ENCODE assay signal across 27 cellular contexts in genomic region chr11:91497847-91498246, GRCh38.
A peak's percentile ranks its signal among the peaks of the same experiment; 100 is the strongest.
DNase-seq lines count a peak whose midpoint lies in the region; ATAC-seq, FAIRE-seq and TF ChIP-seq lines count a peak whose summit lies in the region.
"Had no signal": no experiment of that assay in that cellular context is flagged by ENCODE, and none has a peak within 500 bp of the region (broad histone marks: within the 10 kb centered on the region; RNA-seq: fewer than 3 reads in every experiment).

No MANE protein-coding gene starts in this region.

- H2BK5ac ChIP-seq in IMR-90 (ENCODE audit: low read depth, low read length, poor library complexity, severe bottlenecking): no peak overlapping the region

- no peak overlapping the region for H2AK5ac ChIP-seq in IMR-90 (ENCODE audit: low read depth, low read length)

- no peaks in the 10 kb centered on the region for H3K79me2 ChIP-seq in neural progenitor cell (ENCODE audit: low read depth)

- dilution Hi-C loops in IMR-90 (cut with HindIII; ENCODE audit: low sequenced_read_pairs, unreplicated experiment): no loop called here

- H3K27me3 Mint-ChIP-seq in neural progenitor cell (ENCODE audit: insufficient read depth, low read depth): peaks cover 4% of the 10 kb centered on the region
- H3K27me3 Mint-ChIP-seq: CD4-positive, alpha-beta memory T cell; CD4-positive, CD25-positive, alpha-beta regulatory T cell; CD8-positive, alpha-beta memory T cell had no signal

- H3K27ac Mint-ChIP-seq in neural progenitor cell: no peak overlapping the region
- H3K27ac Mint-ChIP-seq: CD14-positive monocyte; CD4-positive, alpha-beta memory T cell; CD4-positive, CD25-positive, alpha-beta regulatory T cell; CD8-positive, alpha-beta memory T cell had no signal

- no peak overlapping the region for H2BK120ac ChIP-seq in IMR-90 (ENCODE audit: low read depth, low read length)

- no peak overlapping the region for H2BK20ac ChIP-seq in IMR-90 (ENCODE audit: low read depth, low read length)

- no peak overlapping the region for H3K23ac ChIP-seq in IMR-90 (ENCODE audit: low read depth, low read length)

- H4K5ac ChIP-seq in IMR-90 (ENCODE audit: low read depth, low read length): no peak overlapping the region

- 60% methylated on average over 1 of the region's 1 CpG for WGBS in A549 (ENCODE audit: missing lambda C conversion rate)
- no CpG with 5 or more reads among the region's 1 CpG for WGBS in IMR-90 (ENCODE audit: extremely low coverage in 2 of 2, insufficient read length in 1 of 2), 2 experiments

- TF ChIP-seq EP300 in A549 (IDR thresholded peaks at IDR 0.05): no peak

- H4K8ac ChIP-seq in IMR-90 (ENCODE audit: low read depth in 2 of 2, low read length in 2 of 2): no peak overlapping the region

- H2AFZ ChIP-seq in IMR-90 (replicated peaks; ENCODE audit: low read length, poor library complexity) (no peak overlapping the region), neural progenitor cell (replicated peaks) (peak overlapping the region; percentile 75)

- DNase-seq in A549 (ENCODE audit: low read depth in 1 of 2, low spot score in 1 of 2) (no peak), IMR-90 (no peak), neural progenitor cell (ENCODE audit: low spot score) (no peak), ascending aorta (ENCODE audit: low spot score in 2 of 2) (no peak), A172 (ENCODE audit: low spot score) (no peak), cerebellum (ENCODE audit: low spot score) (no peak)
- DNase-seq: 8988T; ACHN; BE2C; C1 segment of cervical spinal cord; CD4-positive, alpha-beta memory T cell; CD4-positive, CD25-positive, alpha-beta regulatory T cell; CD8-positive, alpha-beta memory T cell; COR-L47; DMS 273 treated with DMSO at 0.1 percent for 48 hours; DMS153; DMS53; DMS79; DND-41; EL; GDM1 had no signal

- no peak for TF ChIP-seq CTCF in A549 (IDR thresholded peaks at IDR 0.05)
- no peak for TF ChIP-seq CTCF in IMR-90 (conservative IDR thresholded peaks at IDR 0.05; ENCODE audit: low read depth, low read length)
- TF ChIP-seq CTCF in neural progenitor cell (IDR thresholded peaks at IDR 0.05): no peak
- no peak for TF ChIP-seq CTCF in ascending aorta (IDR thresholded peaks at IDR 0.05)

- FAIRE-seq in A549 (lab: Jason Lieb, UNC) (no peak), endometrium (lab: Jason Lieb, UNC) (peak; percentile 43)
- FAIRE-seq: GM12878, GM12892, GM18507 had no signal

- no peak overlapping the region for H4K91ac ChIP-seq in IMR-90 (ENCODE audit: insufficient read depth, low read depth, low read length)

- TF ChIP-seq RAD21 in A549 (conservative IDR thresholded peaks at IDR 0.05 in 1 of 2, IDR thresholded peaks at IDR 0.05 in 1 of 2): no peak
- no peak for TF ChIP-seq RAD21 in IMR-90 (IDR thresholded peaks at IDR 0.05; ENCODE audit: low read length)

- H3K36me3 ChIP-seq in IMR-90 (ENCODE audit: control insufficient read depth, insufficient read depth, low read length) (no peaks in the 10 kb centered on the region), neural progenitor cell (no peaks in the 10 kb centered on the region), ascending aorta (no peaks in the 10 kb centered on the region)
- H3K36me3 ChIP-seq: BE2C, BLaER1 had no signal

- H3K18ac ChIP-seq in IMR-90 (ENCODE audit: low read depth, low read length): no peak overlapping the region

- ATAC-seq in A549 (no peak), IMR-90 (ENCODE audit: low read depth) (no peak)
- ATAC-seq: GM12878 had no signal

- in situ Hi-C loops in IMR-90 (cut with MboI; ENCODE audit: low sequenced_read_pairs): no loop called here

- no TSS peak for BruUV-seq in IMR-90 (replicated peaks; lab: Mats Ljungman, UMichigan)

- H3K4me1 ChIP-seq in A549 (no peaks in the 10 kb centered on the region), IMR-90 (ENCODE audit: control insufficient read depth, insufficient read depth, low read length) (no peaks in the 10 kb centered on the region), neural progenitor cell (no peaks in the 10 kb centered on the region), ascending aorta (no peaks in the 10 kb centered on the region)
- H3K4me1 ChIP-seq: BE2C, BLaER1 had no signal

- no peak overlapping the region for H2BK15ac ChIP-seq in IMR-90 (ENCODE audit: low read depth, low read length)

- no peaks in the 10 kb centered on the region for H4K20me1 ChIP-seq in IMR-90 (ENCODE audit: insufficient read depth, low read length)
- H4K20me1 ChIP-seq in neural progenitor cell (ENCODE audit: low read depth): no peaks in the 10 kb centered on the region
- H4K20me1 ChIP-seq: BLaER1 had no signal

- H3K14ac ChIP-seq in IMR-90 (replicated peaks; ENCODE audit: low read depth, low read length): no peak overlapping the region

- H3K36me3 Mint-ChIP-seq in neural progenitor cell: no peaks in the 10 kb centered on the region
- H3K36me3 Mint-ChIP-seq: CD14-positive monocyte; CD4-positive, alpha-beta memory T cell; CD4-positive, CD25-positive, alpha-beta regulatory T cell; CD8-positive, alpha-beta memory T cell had no signal

- H3K27ac ChIP-seq in A549 (no peak overlapping the region), IMR-90 (ENCODE audit: insufficient read depth, low read length) (no peak overlapping the region), neural progenitor cell (no peak overlapping the region), ascending aorta (no peak overlapping the region)
- H3K27ac ChIP-seq: BLaER1 had no signal

- no peaks in the 10 kb centered on the region for H3K9me3 Mint-ChIP-seq in neural progenitor cell

- no peak overlapping the region for H2AK9ac ChIP-seq in IMR-90 (replicated peaks; ENCODE audit: low read depth, low read length, poor library complexity)

- no peak overlapping the region for H3K4ac ChIP-seq in IMR-90 (ENCODE audit: low read depth, low read length)

- H3K79me1 ChIP-seq in IMR-90 (ENCODE audit: low read depth in 1 of 2, low read length in 2 of 2): no peaks in the 10 kb centered on the region

- intact Hi-C loops in IMR-90 (cut with micrococcal nuclease): no loop called here
- intact Hi-C loops in ascending aorta (cut with DNase I): no loop called here

- POLR2A ChIA-PET in A549 (lab: Yijun Ruan, JAX) (no interaction called here), IMR-90 (lab: Charles Lee; ENCODE audit: unreplicated experiment) (no interaction called here)

- H3K56ac ChIP-seq in IMR-90 (ENCODE audit: extremely low read depth, insufficient read depth, low read length): no peak overlapping the region

- no peaks in the 10 kb centered on the region for H3K9me1 ChIP-seq in IMR-90 (ENCODE audit: insufficient read depth, low read length)

- no peak overlapping the region for H3K4me3 Mint-ChIP-seq in neural progenitor cell
- H3K4me3 Mint-ChIP-seq: CD14-positive monocyte; CD4-positive, alpha-beta memory T cell; CD4-positive, CD25-positive, alpha-beta regulatory T cell; CD8-positive, alpha-beta memory T cell had no signal

- H3K4me3 ChIP-seq in A549 (no peak overlapping the region), IMR-90 (ENCODE audit: insufficient read depth, low read depth, low read length) (no peak overlapping the region), neural progenitor cell (no peak overlapping the region), ascending aorta (no peak overlapping the region)
- H3K4me3 ChIP-seq: BLaER1, GM12878 had no signal

- H3K27me3 ChIP-seq in IMR-90 (ENCODE audit: control insufficient read depth, insufficient read depth, low read length) (no peaks in the 10 kb centered on the region), neural progenitor cell (no peaks in the 10 kb centered on the region), ascending aorta (no peaks in the 10 kb centered on the region)
- H3K27me3 ChIP-seq: BE2C, BLaER1 had no signal

- TF ChIP-seq POLR2A in A549 (IDR thresholded peaks at IDR 0.05; ENCODE audit: low read length) (no peak), IMR-90 (IDR thresholded peaks at IDR 0.05; ENCODE audit: low read depth, low read length) (no peak)

- H3K4me2 ChIP-seq in A549 (no peak overlapping the region), IMR-90 (ENCODE audit: low read depth, low read length) (no peak overlapping the region), neural progenitor cell (no peak overlapping the region)
- H3K4me2 ChIP-seq: BLaER1 had no signal

- CTCF ChIA-PET in A549 (lab: Yijun Ruan, JAX): no interaction called here
- CTCF ChIA-PET in IMR-90 (lab: Yijun Ruan, JAX): no interaction called here

- H3K9ac ChIP-seq in IMR-90 (ENCODE audit: low read depth, low read length): no peak overlapping the region
- H3K9ac ChIP-seq in neural progenitor cell: no peak overlapping the region
- H3K9ac ChIP-seq: BLaER1 had no signal

- peaks cover 2% of the 10 kb centered on the region for H3K4me1 Mint-ChIP-seq in neural progenitor cell
- H3K4me1 Mint-ChIP-seq: CD14-positive monocyte; CD4-positive, alpha-beta memory T cell; CD4-positive, CD25-positive, alpha-beta regulatory T cell; CD8-positive, alpha-beta memory T cell had no signal

- H3F3A ChIP-seq in neural progenitor cell (ENCODE audit: low read depth): no peaks in the 10 kb centered on the region

- no peaks in the 10 kb centered on the region for H3K9me3 ChIP-seq in A549
- H3K9me3 ChIP-seq in IMR-90 (ENCODE audit: control insufficient read depth, insufficient read depth, low read length): no peaks in the 10 kb centered on the region
- no peaks in the 10 kb centered on the region for H3K9me3 ChIP-seq in neural progenitor cell (ENCODE audit: low read depth)
- H3K9me3 ChIP-seq in ascending aorta: no peaks in the 10 kb centered on the region
- H3K9me3 ChIP-seq: BE2C, BLaER1 had no signal

TF ChIP-seq in A549, 52 proteins besides CTCF, POLR2A, EP300 and RAD21:
- TF ChIP-seq GATA3 (IDR thresholded peaks at IDR 0.05; ENCODE audit: borderline replicate concordance) (no peak), MAFK (IDR thresholded peaks at IDR 0.05; ENCODE audit: partially characterized antibody) (peak; percentile 39)

TF ChIP-seq in IMR-90, 13 proteins besides CTCF, POLR2A, EP300 and RAD21:
- TF ChIP-seq RCOR1 (IDR thresholded peaks at IDR 0.05; ENCODE audit: insufficient replicate concordance, low read length) (no peak), MAFK (IDR thresholded peaks at IDR 0.05; ENCODE audit: low read depth, low read length) (0 out of 2 replicates have a peak, but pooled peaks have one; percentile 30), CHD1 (IDR thresholded peaks at IDR 0.05; ENCODE audit: low read depth, low read length) (no peak), CEBPB (IDR thresholded peaks at IDR 0.05; ENCODE audit: low read depth, low read length) (no peak), ELK1 (IDR thresholded peaks at IDR 0.05; ENCODE audit: borderline replicate concordance, low read depth, low read length) (no peak), BHLHE40 (IDR thresholded peaks at IDR 0.05; ENCODE audit: low read depth, low read length) (no peak), MXI1 (IDR thresholded peaks at IDR 0.05; ENCODE audit: borderline replicate concordance, low read depth, low read length) (no peak)
TF ChIP-seq in IMR-90: peak in this region for 1.
